Comparison of ENCODE assay signal across 1 cellular context in genomic region chr15:74396146-74396438, GRCh38.
TF ChIP-seq lines count a peak whose summit lies in the region.

No MANE protein-coding gene starts in this region.

TF ChIP-seq in GM12878, 131 proteins besides CTCF, POLR2A, EP300 and RAD21:
- TF ChIP-seq NR2C2 (IDR thresholded peaks at IDR 0.05; ENCODE audit: borderline replicate concordance, control insufficient read depth, insufficient read length, low read depth) (no peak), CEBPB (IDR thresholded peaks at IDR 0.05; ENCODE audit: borderline replicate concordance in 1 of 2, low read depth in 2 of 2, low read length in 2 of 2) (no peak), RFX5 (IDR thresholded peaks at IDR 0.05; ENCODE audit: low read depth, low read length) (no peak), NBN (IDR thresholded peaks at IDR 0.05) (no peak), BACH1 (IDR thresholded peaks at IDR 0.05; ENCODE audit: borderline replicate concordance) (no peak), MYB (IDR thresholded peaks at IDR 0.05; ENCODE audit: borderline replicate concordance, low read depth, low read length) (no peak), FOXK2 (IDR thresholded peaks at IDR 0.05) (no peak), ESRRA (IDR thresholded peaks at IDR 0.05; ENCODE audit: low read length) (no peak), MYC (IDR thresholded peaks at IDR 0.05; ENCODE audit: insufficient read depth, insufficient read length, insufficient replicate concordance, low read length, severe bottlenecking) (no peak), ZNF207 (IDR thresholded peaks at IDR 0.05; ENCODE audit: borderline replicate concordance) (0 out of 2 replicates have a peak, but pooled peaks have one; percentile 70), FOXM1 (IDR thresholded peaks at IDR 0.05; ENCODE audit: low read depth, low read length) (no peak), ZZZ3 (IDR thresholded peaks at IDR 0.05; ENCODE audit: control insufficient read depth, insufficient read length, low read depth) (no peak), POLR2AphosphoS2 (IDR thresholded peaks at IDR 0.05; ENCODE audit: low read depth, low read length) (no peak), ELK1 (IDR thresholded peaks at IDR 0.05; ENCODE audit: low read depth, low read length) (0 out of 2 replicates have a peak, but pooled peaks have one; percentile 7), ZBTB33 (IDR thresholded peaks at IDR 0.05) (no peak), RELB (IDR thresholded peaks at IDR 0.05; ENCODE audit: low read depth) (no peak), ZBTB4 (CRISPR knock-in tag; IDR thresholded peaks at IDR 0.05) (no peak), SUPT20H (IDR thresholded peaks at IDR 0.05; ENCODE audit: borderline replicate concordance, control insufficient read depth, low read depth, low read length) (no peak), SMARCA5 (IDR thresholded peaks at IDR 0.05) (0 out of 2 replicates have a peak, but pooled peaks have one; percentile 12), KLF5 (IDR thresholded peaks at IDR 0.05; ENCODE audit: partially characterized antibody) (no peak), POLR2AphosphoS5 (IDR thresholded peaks at IDR 0.05; ENCODE audit: low read length) (no peak), ZNF217 (IDR thresholded peaks at IDR 0.05) (no peak), RCOR1 (conservative IDR thresholded peaks at IDR 0.05; ENCODE audit: low read depth, low read length) (no peak), TBL1XR1 (IDR thresholded peaks at IDR 0.05; ENCODE audit: low read depth, low read length) (no peak), POU2F2 (IDR thresholded peaks at IDR 0.05; ENCODE audit: borderline replicate concordance, low read depth, low read length) (no peak)
